In the genomic region with DNA sequence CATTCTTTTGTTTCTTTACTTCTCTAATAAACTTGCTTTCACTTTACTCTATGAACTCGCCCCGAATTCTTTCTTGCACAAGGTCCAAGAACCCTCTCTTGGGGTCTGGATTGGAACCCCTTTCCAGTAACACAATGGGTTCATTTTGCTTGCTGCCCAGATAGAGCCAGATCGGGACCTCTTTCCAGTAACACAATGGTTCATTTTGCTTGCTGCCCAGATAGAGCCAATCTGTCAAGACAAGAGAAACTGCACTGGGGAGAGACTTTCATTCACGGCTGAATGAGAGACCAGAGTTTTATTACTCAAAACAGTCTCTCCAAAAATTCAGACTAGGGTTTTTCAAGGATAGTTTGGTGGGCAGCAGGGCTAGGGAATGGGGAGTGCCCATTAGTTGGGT, we compare ENCODE assay signal across 27 cellular contexts.
"Had no signal": no experiment of that assay in that cellular context is flagged by ENCODE, and none has a peak within 500 bp of the region (broad histone marks: within the 10 kb centered on the region; RNA-seq: fewer than 3 reads in every experiment).

No MANE protein-coding gene starts in this region.

- H3K36me3 ChIP-seq: breast epithelium, ovary, prostate gland, thyroid gland, upper lobe of right lung had no signal

- H3K27me3 ChIP-seq: breast epithelium, ovary, stomach, thyroid gland, upper lobe of right lung had no signal

- ATAC-seq: activated naive CD8-positive, alpha-beta T cell treated with anti-CD3 and anti-CD28 coated beads, Interleukin-2, amount 50 U/mL, for 24 hours; esophagus mucosa; sciatic nerve; upper lobe of right lung had no signal

- H3K4me1 Mint-ChIP-seq: endodermal cell had no signal

- H3K36me3 Mint-ChIP-seq: activated CD4-positive, alpha-beta memory T cell treated with anti-CD3 and anti-CD28 coated beads for 36 hours had no signal

- H3K4me3 ChIP-seq: breast epithelium, ovary, prostate gland, skin epidermis, stomach, thyroid gland, upper lobe of right lung had no signal

- DNase-seq: activated CD4-positive, alpha-beta memory T cell treated with anti-CD3 and anti-CD28 coated beads for 36 hours; activated CD4-positive, alpha-beta T cell treated with anti-CD3 and anti-CD28 coated beads, Interleukin-2, amount 10 ng/mL, durations not matched to agents 24 days and 14 days; activated CD4-positive, CD25-positive, alpha-beta regulatory T cell treated with anti-CD3 and anti-CD28 coated beads, Interleukin-2, amount 50 U/mL, for 72 hours; activated CD8-positive, alpha-beta memory T cell treated with anti-CD3 and anti-CD28 coated beads, Interleukin-2, amount 50 U/mL, for 48 hours; activated naive CD8-positive, alpha-beta T cell treated with anti-CD3 and anti-CD28 coated beads, Interleukin-2, amount 50 U/mL, for 24 hours; activated T-cell treated with anti-CD3 and anti-CD28 coated beads, Interleukin-2, amount 50 U/mL, for 24 hours; central memory CD4-positive, alpha-beta T cell; endodermal cell; foreskin fibroblast; hippocampal formation; immature natural killer cell; mesendoderm; ovary; retina; stimulated activated CD4-positive, alpha-beta T cell treated with anti-CD3 and anti-CD28 coated beads, Interleukin-12 subunit alpha, Interleukin-12 subunit beta, amount 100 ng/mL, for 4 hours; stimulated activated CD4-positive, alpha-beta T cell treated with anti-CD3 and anti-CD28 coated beads, Interleukin-4, amount 100 ng/mL, for 1 hour; stomach; thyroid gland; upper lobe of right lung had no signal

- H3K9me3 Mint-ChIP-seq: activated CD4-positive, alpha-beta memory T cell treated with anti-CD3 and anti-CD28 coated beads for 36 hours; activated CD4-positive, alpha-beta T cell treated with anti-CD3 and anti-CD28 coated beads, Interleukin-2, amount 10 ng/mL, durations not matched to agents 24 days and 14 days; activated naive CD4-positive, alpha-beta T cell treated with anti-CD3 and anti-CD28 coated beads, Interleukin-2, amount 50 U/mL, for 24 hours; activated naive CD8-positive, alpha-beta T cell treated with anti-CD3 and anti-CD28 coated beads, Interleukin-2, amount 50 U/mL, for 24 hours; activated T-cell treated with anti-CD3 and anti-CD28 coated beads, Interleukin-2, amount 50 U/mL, for 24 hours; immature natural killer cell; T-helper 1 cell treated with Interleukin-12 subunit alpha and Interleukin-12 subunit beta and Interleukin-4 antibody, amounts not matched to agents 30 μg/mL and 1 μg/mL, for 36 hours had no signal

- H3K27ac Mint-ChIP-seq: activated CD4-positive, alpha-beta memory T cell treated with anti-CD3 and anti-CD28 coated beads for 36 hours; activated CD4-positive, alpha-beta T cell treated with anti-CD3 and anti-CD28 coated beads, Interleukin-2, amount 10 ng/mL, durations not matched to agents 24 days and 14 days; activated naive CD4-positive, alpha-beta T cell treated with anti-CD3 and anti-CD28 coated beads, Interleukin-2, amount 50 U/mL, for 24 hours; activated naive CD8-positive, alpha-beta T cell treated with anti-CD3 and anti-CD28 coated beads, Interleukin-2, amount 50 U/mL, for 24 hours; activated T-cell treated with anti-CD3 and anti-CD28 coated beads, Interleukin-2, amount 50 U/mL, for 24 hours; endodermal cell; immature natural killer cell; nephron; T-helper 1 cell treated with Interleukin-12 subunit alpha and Interleukin-12 subunit beta and Interleukin-4 antibody, amounts not matched to agents 30 μg/mL and 1 μg/mL, for 36 hours had no signal

- H3K27me3 Mint-ChIP-seq: activated CD4-positive, alpha-beta memory T cell treated with anti-CD3 and anti-CD28 coated beads for 36 hours; activated CD4-positive, alpha-beta T cell treated with anti-CD3 and anti-CD28 coated beads, Interleukin-2, amount 10 ng/mL, durations not matched to agents 24 days and 14 days; activated naive CD4-positive, alpha-beta T cell treated with anti-CD3 and anti-CD28 coated beads, Interleukin-2, amount 50 U/mL, for 24 hours; activated naive CD8-positive, alpha-beta T cell treated with anti-CD3 and anti-CD28 coated beads, Interleukin-2, amount 50 U/mL, for 24 hours; activated T-cell treated with anti-CD3 and anti-CD28 coated beads, Interleukin-2, amount 50 U/mL, for 24 hours had no signal

- H3K4me3 Mint-ChIP-seq: activated CD4-positive, alpha-beta memory T cell treated with anti-CD3 and anti-CD28 coated beads for 36 hours; activated CD4-positive, alpha-beta T cell treated with anti-CD3 and anti-CD28 coated beads, Interleukin-2, amount 10 ng/mL, durations not matched to agents 24 days and 14 days; activated naive CD4-positive, alpha-beta T cell treated with anti-CD3 and anti-CD28 coated beads, Interleukin-2, amount 50 U/mL, for 24 hours; activated naive CD8-positive, alpha-beta T cell treated with anti-CD3 and anti-CD28 coated beads, Interleukin-2, amount 50 U/mL, for 24 hours; activated T-cell treated with anti-CD3 and anti-CD28 coated beads, Interleukin-2, amount 50 U/mL, for 24 hours; endodermal cell; immature natural killer cell; nephron; T-helper 1 cell treated with Interleukin-12 subunit alpha and Interleukin-12 subunit beta and Interleukin-4 antibody, amounts not matched to agents 30 μg/mL and 1 μg/mL, for 36 hours had no signal

- H3K9me3 ChIP-seq: breast epithelium, ovary, prostate gland, thyroid gland, upper lobe of right lung had no signal

- H3K27ac ChIP-seq: breast epithelium, ovary, prostate gland, stomach, thyroid gland, upper lobe of right lung had no signal

- H3K4me1 ChIP-seq: breast epithelium, prostate gland, stomach, thyroid gland, upper lobe of right lung had no signal
